17 cellular contexts compared by ENCODE assay signal in genomic region chr3:159806412-159806811, GRCh38. TPM values are rescaled to one million over a fixed set of nuclear protein-coding genes. Genes with fewer than 3 reads are reported as not detected.
DNase-seq lines count a peak whose midpoint lies in the region; ATAC-seq and TF ChIP-seq lines count a peak whose summit lies in the region.
"Had no signal": no experiment of that assay in that cellular context is flagged by ENCODE, and none has a peak within 500 bp of the region (broad histone marks: within the 10 kb centered on the region; RNA-seq: fewer than 3 reads in every experiment).

No MANE protein-coding gene starts in this region.

- H3K36me3 Mint-ChIP-seq in osteocyte (ENCODE audit: unreplicated experiment) = no peaks in the 10 kb centered on the region
- no peaks in the 10 kb centered on the region for H3K36me3 Mint-ChIP-seq in natural killer cell

- H3K27ac Mint-ChIP-seq in osteocyte (ENCODE audit: unreplicated experiment) = no peak overlapping the region
- no peak overlapping the region for H3K27ac Mint-ChIP-seq in natural killer cell
- H3K27ac Mint-ChIP-seq: B cell had no signal

- H3K9me3 Mint-ChIP-seq in osteocyte (ENCODE audit: unreplicated experiment) = no peaks in the 10 kb centered on the region
- no peaks in the 10 kb centered on the region for H3K9me3 Mint-ChIP-seq in natural killer cell

- TF ChIP-seq CTCF in AG09319 (IDR thresholded peaks at IDR 0.05; ENCODE audit: low read depth, low read length) = peak; percentile 5; the same call in 1 of the 2 replicates
- no peak for TF ChIP-seq CTCF in osteocyte (IDR thresholded peaks at IDR 0.05)
- TF ChIP-seq CTCF in natural killer cell (IDR thresholded peaks at IDR 0.05) = no peak

- H3K27me3 Mint-ChIP-seq in osteocyte (ENCODE audit: unreplicated experiment) = no peaks in the 10 kb centered on the region
- H3K27me3 Mint-ChIP-seq in natural killer cell (ENCODE audit: low read depth in 2 of 2) = no peaks in the 10 kb centered on the region

- H3K4me3 Mint-ChIP-seq in osteocyte (ENCODE audit: unreplicated experiment) (no peak overlapping the region), natural killer cell (no peak overlapping the region)
- H3K4me3 Mint-ChIP-seq: B cell had no signal

- DNase-seq in AG09319 (ENCODE audit: extremely low read depth, low read depth) (no peak), NCI-H69 (lab: John Stamatoyannopoulos, UW) (peak; percentile 84), head of caudate nucleus (peak in 41 of 42 donors; percentile 13 to 86 (median 68)), posterior cingulate gyrus (peak in 9 of 10 donors; percentile 20 to 92 (median 53)), osteocyte (ENCODE audit: extremely low spot score, unreplicated experiment) (no peak), NK-92 (lab: John Stamatoyannopoulos, UW; ENCODE audit: unreplicated experiment) (no peak), natural killer cell (no peak)
- no peak for DNase-seq in stimulated activated naive CD8-positive, alpha-beta T cell treated with anti-CD3 and anti-CD28 coated beads, Interleukin-15, Interleukin-2, amounts not matched to agents 100 U/mL and 50 U/mL, for 24 hours
- DNase-seq: body of pancreas; effector CD4-positive, alpha-beta T cell; NCI-H1436 treated with DMSO at 0.1 percent for 48 hours; NCI-H510A; PC-9; retina; stimulated activated CD4-positive, alpha-beta T cell treated with anti-CD3 and anti-CD28 coated beads, Interleukin-4, amount 100 ng/mL, for 1 hour had no signal

- intact Hi-C loops in head of caudate nucleus (cut with DNase I) = loop anchor here (10.0 kb wide), 1 partner anchor 192 kb away; no protein-coding TSS in a partner anchor
- intact Hi-C loops in posterior cingulate gyrus (cut with DNase I) = loop anchor here (5.0 kb wide), 1 partner anchor 201 kb away; no protein-coding TSS in a partner anchor
- intact Hi-C loops in natural killer cell (cut with micrococcal nuclease) = no loop called here

- ATAC-seq in stimulated activated naive CD8-positive, alpha-beta T cell treated with anti-CD3 and anti-CD28 coated beads, Interleukin-15, Interleukin-2, amounts not matched to agents 100 U/mL and 50 U/mL, for 24 hours = no peak
- no peak for ATAC-seq in natural killer cell
- ATAC-seq: body of pancreas, K562 had no signal

- H3K4me1 Mint-ChIP-seq in osteocyte (ENCODE audit: unreplicated experiment) (peaks cover 26% of the 10 kb centered on the region), natural killer cell (no peaks in the 10 kb centered on the region)
- H3K4me1 Mint-ChIP-seq: B cell had no signal

RNA-seq across cellular contexts. Expression of gene SCHIP1, which starts 33.2 kb away (rescaled TPM):
- total RNA-seq in osteocyte (3.5 and 5.9 TPM in 2 replicates), natural killer cell (not detected)
- total RNA-seq: B cell, K562 had no signal

Comparison
In these comparisons a context has a peak if more than half of its experiments do, and no peak if none do; other contexts are left out.
1. DNase-seq: peak in NCI-H69 (single experiment), head of caudate nucleus (41 of 42) and posterior cingulate gyrus (9 of 10); none in AG09319 (single experiment), osteocyte (single experiment), stimulated activated naive CD8-positive, alpha-beta T cell treated with anti-CD3 and anti-CD28 coated beads, Interleukin-15, Interleukin-2, amounts not matched to agents 100 U/mL and 50 U/mL, for 24 hours (single experiment), NK-92 (single experiment) and natural killer cell (single experiment).